8 cellular contexts compared by ENCODE assay signal in genomic region chr12:57609781-57610552, GRCh38. TPM values are rescaled to one million over a fixed set of nuclear protein-coding genes. Genes with fewer than 3 reads are reported as not detected.
DNase-seq lines count a peak whose midpoint lies in the region; ATAC-seq and TF ChIP-seq lines count a peak whose summit lies in the region.

No MANE protein-coding gene starts in this region.

- intact Hi-C loops in adrenal gland (cut with DNase I) (no loop called here), gastrocnemius medialis (cut with DNase I; ENCODE audit: low total_unique reads) (no loop called here)

- peak overlapping the region; percentile 95 for H2AFZ ChIP-seq in GM23248

- no peaks in the 10 kb centered on the region for H3K9me3 ChIP-seq in GM23248 (ENCODE audit: low read depth)
- H3K9me3 ChIP-seq in adrenal gland (replicated peaks in 1 of 3) = no peaks in the 10 kb centered on the region
- no peaks in the 10 kb centered on the region for H3K9me3 ChIP-seq in iPS-15b (ENCODE audit: control insufficient read depth, insufficient read depth, low read length)
- H3K9me3 ChIP-seq in gastrocnemius medialis = no peaks in the 10 kb centered on the region

- H3K4me2 ChIP-seq in GM23248 (ENCODE audit: unreplicated experiment) = peak overlapping the region; percentile 71

- peaks cover 5% of the 10 kb centered on the region; the same call in 1 of the 2 replicates for H3F3A ChIP-seq in GM23248 (ENCODE audit: insufficient read depth)

- WGBS in GM23248 (ENCODE audit: low coverage in 1 of 2, low lambda C conversion rate in 2 of 2, missing lambda C conversion rate in 2 of 2), 2 experiments = 13 to 16% methylated on average over 25 to 34 of the region's 34 CpGs
- WGBS in adrenal gland, 4 donors = 27 to 39% (median 30%) methylated on average over 24 to 34 of the region's 34 CpGs

- H3K9ac ChIP-seq in GM23248 (peak overlapping the region; percentile 89; the same call in 1 of the 2 replicates), iPS-15b (ENCODE audit: low read depth, low read length) (no peak overlapping the region)

- no peak for DNase-seq in GM23248
- DNase-seq in adrenal gland = no peak
- no peak for DNase-seq in gastrocnemius medialis
- DNase-seq in stimulated activated CD4-positive, alpha-beta T cell treated with anti-CD3 and anti-CD28 coated beads, Interleukin-4, amount 100 ng/mL, for 4 hours = no peak

- no peaks in the 10 kb centered on the region for H4K20me1 ChIP-seq in GM23248 (ENCODE audit: insufficient read depth)

- H3K27me3 ChIP-seq in GM23248 (replicated peaks; ENCODE audit: insufficient read depth) (no peaks in the 10 kb centered on the region), adrenal gland (no peaks in the 10 kb centered on the region), iPS-15b (ENCODE audit: control insufficient read depth, insufficient read depth, low read length) (peaks cover 40% of the 10 kb centered on the region), gastrocnemius medialis (peaks cover 29 to 66% (median 58%) of the 10 kb centered on the region in 3 donors)

- TF ChIP-seq CTCF in adrenal gland (IDR thresholded peaks at IDR 0.05) (no peak), gastrocnemius medialis (IDR thresholded peaks at IDR 0.05 in 4 of 5, conservative IDR thresholded peaks at IDR 0.05 in 1 of 5) (no peak)

- H3K36me3 ChIP-seq in GM23248 (ENCODE audit: low read depth) (no peaks in the 10 kb centered on the region), adrenal gland (replicated peaks in 1 of 2) (peaks cover 0 to 13% of the 10 kb centered on the region in 2 donors), iPS-15b (ENCODE audit: control insufficient read depth, insufficient read depth, low read length) (peaks cover 6% of the 10 kb centered on the region), gastrocnemius medialis (no peaks in the 10 kb centered on the region)

- H3K4me1 ChIP-seq in GM23248 (ENCODE audit: insufficient read depth) (0 out of 2 replicates have a peak, but pooled peaks cover 16% of the 10 kb centered on the region), adrenal gland (replicated peaks in 1 of 2) (peaks cover 14 to 16% of the 10 kb centered on the region in 2 donors), iPS-15b (ENCODE audit: control insufficient read depth, insufficient read depth, low read length) (peaks cover 7% of the 10 kb centered on the region), gastrocnemius medialis (peaks cover 0 to 18% of the 10 kb centered on the region in 2 donors)

- TF ChIP-seq POLR2A in adrenal gland (IDR thresholded peaks at IDR 0.05) (no peak), gastrocnemius medialis (IDR thresholded peaks at IDR 0.05) (no peak)

- ATAC-seq in gastrocnemius medialis (no peak), GM21825 (IDR thresholded peaks at IDR 0.05; ENCODE audit: unreplicated experiment) (no peak), GM18498 (IDR thresholded peaks at IDR 0.05; ENCODE audit: unreplicated experiment) (no peak), GM21515 (IDR thresholded peaks at IDR 0.05; ENCODE audit: unreplicated experiment) (no peak)

- H3K79me2 ChIP-seq in GM23248 (ENCODE audit: insufficient read depth) = no peaks in the 10 kb centered on the region

- in situ Hi-C loops in GM23248 (cut with MboI) = no loop called here
- in situ Hi-C loops in gastrocnemius medialis (cut with MboI; ENCODE audit: low sequenced_read_pairs in 4 of 4) = no loop called here

- H3K4me3 ChIP-seq in GM23248 (peak overlapping the region; percentile 79), adrenal gland (peak overlapping the region in 1 of 4 donors; percentile 90), iPS-15b (ENCODE audit: low read depth, low read length) (peak overlapping the region; percentile 50), gastrocnemius medialis (peak overlapping the region; percentile 54 to 65 (median 60))

- no peaks in the 10 kb centered on the region for H3K9me2 ChIP-seq in GM23248 (ENCODE audit: insufficient read depth)

- H3K27ac ChIP-seq in GM23248 = no peak overlapping the region
- peak overlapping the region in 3 of 5 donors; percentile 38 to 90 (median 66) for H3K27ac ChIP-seq in adrenal gland
- peak overlapping the region; percentile 58 to 76 (median 72) for H3K27ac ChIP-seq in gastrocnemius medialis

RNA-seq across cellular contexts. Expression of gene ARHGEF25, which starts 1.3 kb away (rescaled TPM):
- 24.2 and 43.0 TPM in 2 replicates for total RNA-seq in GM23248 (2014; rRNA removed; shearing (Covaris generic))
- polyA plus RNA-seq in GM23248 (2016; fragmentation: Nextera tagmentation; extraction: Ambion mirVana) (0.24 and 0.60 TPM in 2 replicates), adrenal gland (10 to 100 TPM in 2 of 3 donors, 1 to 10 TPM in 1; 5.3 to 86.4 (median 34.4) TPM)
- total RNA-seq in adrenal gland (10 to 100 TPM in 4 of 8 donors, 1 to 10 TPM in 4; 4.9 to 15.9 (median 9.9) TPM), gastrocnemius medialis (1 to 10 TPM; 1.9 to 3.3 (median 2.4) TPM)

RNA-seq across cellular contexts. Expression of gene DTX3, which starts 5.3 kb away (rescaled TPM):
- total RNA-seq in GM23248 (2014; rRNA removed; shearing (Covaris generic)) = 12.3 and 19.6 TPM in 2 replicates
- polyA plus RNA-seq in GM23248 (2016; fragmentation: Nextera tagmentation; extraction: Ambion mirVana) (7.7 and 8.7 TPM in 2 replicates), adrenal gland (100 to 1,000 TPM in 1 of 3 donors, 10 to 100 TPM in 2; 20.4 to 136 (median 98.9) TPM)
- total RNA-seq in adrenal gland (10 to 100 TPM; 21.4 to 59.7 (median 47.6) TPM), gastrocnemius medialis (10 to 100 TPM in 1 of 4 donors, 1 to 10 TPM in 3; 3.5 to 13.8 (median 6.8) TPM)

RNA-seq across cellular contexts. Expression of gene PIP4K2C, which starts 19.0 kb away (rescaled TPM):
- total RNA-seq in GM23248 (2014; rRNA removed; shearing (Covaris generic)) = 21.5 and 27.3 TPM in 2 replicates
- polyA plus RNA-seq in GM23248 (2016; fragmentation: Nextera tagmentation; extraction: Ambion mirVana) = 20.7 and 22.5 TPM in 2 replicates
- 10 to 100 TPM; 21.9 to 75.9 (median 30.9) TPM for total RNA-seq in adrenal gland
- polyA plus RNA-seq in adrenal gland = 10 to 100 TPM in 1 of 3 donors, 1 to 10 TPM in 2; 8.1 to 31.5 (median 8.6) TPM
- total RNA-seq in gastrocnemius medialis = 10 to 100 TPM; 11.2 to 22.0 (median 14.6) TPM

RNA-seq across cellular contexts. Expression of gene B4GALNT1, which starts 23.0 kb away (rescaled TPM):
- 7.8 and 8.6 TPM in 2 replicates for total RNA-seq in GM23248 (2014; rRNA removed; shearing (Covaris generic))
- polyA plus RNA-seq in GM23248 (2016; fragmentation: Nextera tagmentation; extraction: Ambion mirVana) (4.7 and 5.4 TPM in 2 replicates), adrenal gland (1 to 10 TPM; 1.0 to 1.3 (median 1.3) TPM)
- total RNA-seq in adrenal gland (1 to 10 TPM in 4 of 8 donors, under 1 TPM in 4; 0.17 to 7.4 (median 0.94) TPM), gastrocnemius medialis (10 to 100 TPM; 13.2 to 25.5 (median 16.6) TPM)
